ENCODE assay signal across 15 cellular contexts in genomic region chr11:104534268-104534667, GRCh38.
DNase-seq lines count a peak whose midpoint lies in the region; ATAC-seq, FAIRE-seq and TF ChIP-seq lines count a peak whose summit lies in the region.
"Had no signal": no experiment of that assay in that cellular context is flagged by ENCODE, and none has a peak within 500 bp of the region (broad histone marks: within the 10 kb centered on the region; RNA-seq: fewer than 3 reads in every experiment).

No MANE protein-coding gene starts in this region.

- H3K4me3 ChIP-seq in HCT116 (replicated peaks in 1 of 2; ENCODE audit: low read depth in 1 of 2, low read length in 2 of 2) (no peak overlapping the region), H1 (ENCODE audit: extremely low read depth in 1 of 4, insufficient read depth in 2 of 4, low read depth in 3 of 4, low read length in 4 of 4) (no peak overlapping the region), neuronal stem cell (ENCODE audit: low read length in 2 of 2) (no peak overlapping the region)
- H3K4me3 ChIP-seq: right atrium auricular region had no signal

- H2AK5ac ChIP-seq in H1 (ENCODE audit: low read depth, low read length): no peak overlapping the region
- H2AK5ac ChIP-seq in neuronal stem cell (ENCODE audit: low read depth, low read length): no peak overlapping the region

- TF ChIP-seq POLR2A in HCT116 (IDR thresholded peaks at IDR 0.05; ENCODE audit: borderline replicate concordance, extremely low read depth, insufficient read depth, insufficient read length): no peak
- no peak for TF ChIP-seq POLR2A in H1 (IDR thresholded peaks at IDR 0.05; ENCODE audit: control extremely low read depth in 1 of 2, low read depth in 2 of 2, low read length in 2 of 2)

- 64% methylated on average over 2 of the region's 2 CpGs; no CpG with 5 or more reads in 1 of the 2 experiments for WGBS in H1 (ENCODE audit: extremely low coverage in 1 of 2, insufficient coverage in 1 of 2, insufficient read length in 1 of 2, insufficient replicate concordance in 2 of 2, low coverage in 1 of 2, low lambda C conversion rate in 2 of 2, missing lambda C conversion rate in 1 of 2), 2 experiments
- WGBS in neuronal stem cell (ENCODE audit: extremely low coverage in 2 of 2, insufficient read length in 2 of 2, insufficient replicate concordance in 1 of 2), 2 donors: no CpG with 5 or more reads among the region's 2 CpGs

- H2BK15ac ChIP-seq in H1 (ENCODE audit: low read length) (no peak overlapping the region), neuronal stem cell (ENCODE audit: low read length) (no peak overlapping the region)

- H3K14ac ChIP-seq in H1 (ENCODE audit: insufficient read length): no peak overlapping the region
- no peak overlapping the region for H3K14ac ChIP-seq in neuronal stem cell (ENCODE audit: low read length)

- H2BK120ac ChIP-seq in H1 (replicated peaks; ENCODE audit: low read depth, low read length): no peak overlapping the region
- no peak overlapping the region for H2BK120ac ChIP-seq in neuronal stem cell (ENCODE audit: low read depth, low read length)

- POLR2A ChIA-PET in HCT116 (lab: Charles Lee): no interaction called here
- POLR2A ChIA-PET in H1 (lab: Charles Lee; ENCODE audit: partially characterized antibody): no interaction called here

- no peaks in the 10 kb centered on the region for H3K23me2 ChIP-seq in H1 (ENCODE audit: low read depth, low read length)

- H4K91ac ChIP-seq in H1 (replicated peaks; ENCODE audit: insufficient read length, low read length) (no peak overlapping the region), neuronal stem cell (ENCODE audit: low read depth, low read length, poor library complexity) (no peak overlapping the region)

- TF ChIP-seq EP300 in H1 (IDR thresholded peaks at IDR 0.05; ENCODE audit: borderline replicate concordance in 1 of 2, low read depth in 2 of 2, low read length in 2 of 2): no peak

- no peak overlapping the region for H3K23ac ChIP-seq in H1 (ENCODE audit: insufficient read length)
- no peak overlapping the region for H3K23ac ChIP-seq in neuronal stem cell (ENCODE audit: low read depth, low read length, poor library complexity)

- no peaks in the 10 kb centered on the region for H3K79me2 ChIP-seq in HCT116 (ENCODE audit: insufficient read depth, low read length)
- no peaks in the 10 kb centered on the region for H3K79me2 ChIP-seq in H1 (ENCODE audit: control insufficient read depth in 1 of 2, insufficient read depth in 2 of 2, low read length in 2 of 2)

- H3K18ac ChIP-seq in H1 (ENCODE audit: extremely low read depth, low read length): no peak overlapping the region
- H3K18ac ChIP-seq in neuronal stem cell (ENCODE audit: low read length): no peak overlapping the region

- 0 out of 2 replicates have a peak overlapping the region, but pooled peaks have one; percentile 16 for H2BK5ac ChIP-seq in H1 (ENCODE audit: low read depth, low read length)
- no peak overlapping the region for H2BK5ac ChIP-seq in neuronal stem cell (ENCODE audit: low read length)

- BruUV-seq in HCT116 (replicated peaks; lab: Mats Ljungman, UMichigan): no TSS peak

- no peak overlapping the region for H4K5ac ChIP-seq in H1 (ENCODE audit: insufficient read length, low read depth, low read length)

- TF ChIP-seq RAD21 in HCT116 (IDR thresholded peaks at IDR 0.05; ENCODE audit: low read depth) (no peak), H1 (IDR thresholded peaks at IDR 0.05 in 1 of 2, conservative IDR thresholded peaks at IDR 0.05 in 1 of 2; ENCODE audit: low read depth in 2 of 2, low read length in 2 of 2) (peak in 1 of 2 experiments; percentile 26; a peak in 3 of 4 replicates)

- no peaks in the 10 kb centered on the region for H3K36me3 ChIP-seq in HCT116 (ENCODE audit: control insufficient read depth in 1 of 2, insufficient read depth in 2 of 2, low read length in 2 of 2)
- no peaks in the 10 kb centered on the region for H3K36me3 ChIP-seq in H1 (ENCODE audit: control insufficient read depth in 2 of 4, insufficient read depth in 4 of 4, low read length in 3 of 4)
- no peaks in the 10 kb centered on the region for H3K36me3 ChIP-seq in neuronal stem cell (replicated peaks in 1 of 2; ENCODE audit: control insufficient read depth in 2 of 2, insufficient read depth in 2 of 2, low read length in 2 of 2)
- H3K36me3 ChIP-seq: right atrium auricular region had no signal

- RAD21 ChIA-PET in HCT116 (lab: Charles Lee; ENCODE audit: low non-redundant PET in 1 of 2, low total read pairs in 2 of 2, uncharacterized antibody in 2 of 2, unreplicated experiment in 2 of 2): no interaction called here

- H3K56ac ChIP-seq in H1 (replicated peaks; ENCODE audit: insufficient read length, low read depth, low read length): no peak overlapping the region

- H3K4ac ChIP-seq in H1 (replicated peaks; ENCODE audit: insufficient read length, low read depth, low read length) (no peak overlapping the region), neuronal stem cell (ENCODE audit: low read length) (no peak overlapping the region)

- H4K8ac ChIP-seq in H1 (ENCODE audit: extremely low read depth, insufficient read depth, low read length) (no peak overlapping the region), neuronal stem cell (ENCODE audit: low read depth, low read length) (no peak overlapping the region)

- no peak for DNase-seq in HCT116 (ENCODE audit: low read depth, low spot score)
- DNase-seq in RCC 7860 (ENCODE audit: low spot score): peak; percentile 15
- no peak for DNase-seq in H1 (ENCODE audit: low read depth in 1 of 2, low spot score in 2 of 2)
- DNase-seq in neuronal stem cell (ENCODE audit: low spot score): no peak
- no peak for DNase-seq in activated effector memory CD4-positive, alpha-beta T cell treated with Interleukin-2 at 50 U/mL for 16 hours
- DNase-seq in omental fat pad (ENCODE audit: low spot score): no peak
- DNase-seq: HFFc6; NCI-H1930; NK-92 treated with Interleukin-12 subunit alpha and Interleukin-12 subunit beta, amount 100 ng/mL, for 24 hours; substantia nigra had no signal

- TF ChIP-seq CTCF in HCT116 (IDR thresholded peaks at IDR 0.05 in 2 of 3, conservative IDR thresholded peaks at IDR 0.05 in 1 of 3; ENCODE audit: borderline replicate concordance in 1 of 3, insufficient read depth in 1 of 3, low read depth in 2 of 3, low read length in 2 of 3): no peak
- peak in 1 of 3 experiments; percentile 11; a peak in 1 of 4 replicates for TF ChIP-seq CTCF in H1 (IDR thresholded peaks at IDR 0.05; ENCODE audit: control extremely low read depth in 1 of 3, insufficient read depth in 1 of 3, low read depth in 1 of 3, low read length in 3 of 3)
- no peak for TF ChIP-seq CTCF in omental fat pad (IDR thresholded peaks at IDR 0.05)

- H3K27me3 ChIP-seq in HCT116 (ENCODE audit: insufficient read depth, low read length): no peaks in the 10 kb centered on the region
- H3K27me3 ChIP-seq in H1 (replicated peaks in 1 of 4; ENCODE audit: control insufficient read depth in 3 of 4, extremely low read depth in 1 of 4, insufficient read depth in 3 of 4, low read length in 3 of 4): no peaks in the 10 kb centered on the region
- H3K27me3 ChIP-seq in neuronal stem cell (ENCODE audit: control insufficient read depth in 3 of 3, insufficient read depth in 3 of 3, low read depth in 1 of 3, low read length in 3 of 3): no peaks in the 10 kb centered on the region
- H3K27me3 ChIP-seq: right atrium auricular region had no signal

- H2AFZ ChIP-seq in HCT116 (ENCODE audit: low read depth, low read length, poor library complexity, severe bottlenecking) (peak overlapping the region; percentile 36), H1 (ENCODE audit: low read length) (peak overlapping the region; percentile 27; the same call in 1 of the 2 replicates), neuronal stem cell (ENCODE audit: low read length) (peak overlapping the region; percentile 87)

- H3K9ac ChIP-seq in HCT116 (ENCODE audit: low read length): no peak overlapping the region
- H3K9ac ChIP-seq in H1 (replicated peaks in 1 of 4; ENCODE audit: extremely low read depth in 1 of 4, low read depth in 3 of 4, low read length in 3 of 4): no peak overlapping the region
- no peak overlapping the region for H3K9ac ChIP-seq in neuronal stem cell (ENCODE audit: low read depth, low read length, poor library complexity)

- intact Hi-C loops in HCT116 (cut with micrococcal nuclease): no loop called here

- no peak overlapping the region for H2BK20ac ChIP-seq in H1 (ENCODE audit: low read length)

- H3K4me1 ChIP-seq in HCT116 (ENCODE audit: control insufficient read depth in 1 of 2, insufficient read depth in 2 of 2, low read length in 2 of 2): no peaks in the 10 kb centered on the region
- H3K4me1 ChIP-seq in H1 (replicated peaks in 1 of 4; ENCODE audit: control insufficient read depth in 3 of 4, insufficient read depth in 4 of 4, low read length in 3 of 4): peaks cover 0 to 5% (median 2%) of the 10 kb centered on the region in 4 experiments; a peak in 4 of 7 replicates
- peaks cover 0 to 5% of the 10 kb centered on the region in 2 donors for H3K4me1 ChIP-seq in neuronal stem cell (ENCODE audit: control insufficient read depth in 2 of 2, insufficient read depth in 1 of 2, low read depth in 1 of 2, low read length in 2 of 2)
- H3K4me1 ChIP-seq: right atrium auricular region had no signal

- H3K27ac ChIP-seq in HCT116 (ENCODE audit: low read depth, low read length): no peak overlapping the region
- no peak overlapping the region for H3K27ac ChIP-seq in H1 (ENCODE audit: low read depth, low read length)
- no peak overlapping the region for H3K27ac ChIP-seq in neuronal stem cell (replicated peaks; ENCODE audit: low read length)
- H3K27ac ChIP-seq: right atrium auricular region had no signal

- no peak for FAIRE-seq in RCC 7860 (lab: Jason Lieb, UNC)
- no peak for FAIRE-seq in H1 (lab: Jason Lieb, UNC)
- FAIRE-seq: G401.6, GM18507 had no signal

- no peaks in the 10 kb centered on the region for H3K9me2 ChIP-seq in HCT116 (ENCODE audit: insufficient read depth)

- H3K79me1 ChIP-seq in H1 (ENCODE audit: low read depth, low read length): no peaks in the 10 kb centered on the region
- no peaks in the 10 kb centered on the region for H3K79me1 ChIP-seq in neuronal stem cell (ENCODE audit: low read depth, low read length)

- no peak for ATAC-seq in HCT116
- ATAC-seq in GM18909 (IDR thresholded peaks at IDR 0.05; ENCODE audit: poor library complexity, unreplicated experiment): no peak
- ATAC-seq in HG02938 (IDR thresholded peaks at IDR 0.05; ENCODE audit: unreplicated experiment): no peak
- no peak for ATAC-seq in omental fat pad (ENCODE audit: low FRiP score)

- H4K20me1 ChIP-seq in HCT116 (ENCODE audit: insufficient read depth) (no peaks in the 10 kb centered on the region), H1 (replicated peaks in 1 of 2; ENCODE audit: control insufficient read depth in 1 of 2, insufficient read depth in 2 of 2, low read length in 2 of 2) (no peaks in the 10 kb centered on the region)

- H3K4me2 ChIP-seq in HCT116 (ENCODE audit: low read length) (no peak overlapping the region), H1 (ENCODE audit: insufficient read depth in 1 of 2, low read depth in 2 of 2, low read length in 2 of 2) (no peak overlapping the region), neuronal stem cell (ENCODE audit: insufficient read depth, low read length, poor library complexity, severe bottlenecking) (no peak overlapping the region)

- no peaks in the 10 kb centered on the region for H3K9me3 ChIP-seq in HCT116 (ENCODE audit: control insufficient read depth in 1 of 2, insufficient read depth in 1 of 2, low read depth in 1 of 2, low read length in 2 of 2)
- H3K9me3 ChIP-seq in H1 (ENCODE audit: insufficient read depth in 2 of 2, low read depth in 1 of 2, low read length in 1 of 2): no peaks in the 10 kb centered on the region
- H3K9me3 ChIP-seq in neuronal stem cell (replicated peaks in 1 of 2; ENCODE audit: control insufficient read depth in 2 of 2, insufficient read depth in 1 of 2, low read depth in 1 of 2, low read length in 2 of 2): no peaks in the 10 kb centered on the region
- H3K9me3 ChIP-seq: right atrium auricular region had no signal

- H2BK12ac ChIP-seq in H1 (ENCODE audit: low read depth, low read length) (no peak overlapping the region), neuronal stem cell (ENCODE audit: low read length) (no peak overlapping the region)

- CTCF ChIA-PET in HCT116 (lab: Charles Lee): no interaction called here
- CTCF ChIA-PET in H1 (lab: Charles Lee; ENCODE audit: partially characterized antibody): interaction anchor here (0.8 to 1.6 kb wide), 3 partner anchors 14 to 276 kb away, joined by 3 to 9 read pairs (median 3); no protein-coding TSS in a partner anchor

Comparison
In these comparisons a context has a peak if more than half of its experiments do, and no peak if none do; other contexts are left out.
1. H2AFZ ChIP-seq: peak in every context shown above with its lines; median percentile 87 in neuronal stem cell; 36 in HCT116; 27 in H1.